In the genomic region with DNA sequence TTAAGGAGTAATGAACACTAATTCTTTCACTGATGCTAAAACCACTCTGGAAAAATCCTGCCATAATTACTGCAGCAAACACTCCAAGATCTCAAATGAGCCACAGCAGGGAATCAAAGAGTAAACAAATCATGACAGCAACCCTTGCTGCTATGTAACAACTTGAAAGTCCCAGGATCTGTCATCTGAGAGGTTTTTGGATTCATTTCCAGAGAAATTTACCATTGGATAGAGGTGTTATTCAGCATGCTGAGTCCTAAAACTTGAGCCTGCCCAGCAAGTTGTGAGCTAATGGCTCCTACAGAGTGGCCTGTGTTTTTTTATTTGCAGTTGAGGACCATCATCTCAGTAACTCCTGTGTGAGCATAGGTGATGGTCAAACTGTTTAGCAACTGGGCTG, we compare ENCODE assay signal across 18 cellular contexts. TPM values are rescaled to one million over a fixed set of nuclear protein-coding genes. Genes with fewer than 3 reads are reported as not detected.
DNase-seq lines count a peak whose midpoint lies in the region; TF ChIP-seq lines count a peak whose summit lies in the region.
"Had no signal": no experiment of that assay in that cellular context is flagged by ENCODE, and none has a peak within 500 bp of the region (broad histone marks: within the 10 kb centered on the region; RNA-seq: fewer than 3 reads in every experiment).

No MANE protein-coding gene starts in this region.

- no peak overlapping the region for H3K4me3 Mint-ChIP-seq in activated CD4-positive, alpha-beta T cell treated with anti-CD3 and anti-CD28 coated beads, Interleukin-2, amount 10 ng/mL, durations not matched to agents 24 days and 14 days
- H3K4me3 Mint-ChIP-seq: CD4-positive, alpha-beta T cell had no signal

- H3K4me3 ChIP-seq in fibroblast of villous mesenchyme (ENCODE audit: low read depth, low read length) = no peak overlapping the region
- H3K4me3 ChIP-seq: GM23248, SK-N-MC had no signal

- DNase-seq in NCI-H1417 (lab: John Stamatoyannopoulos, UW) (peak in 2 of 3 experiments; percentile 45 to 82), NCI-H1417 treated with DMSO at 0.1 percent for 48 hours (lab: John Stamatoyannopoulos, UW) (no peak), NCI-H69 (lab: John Stamatoyannopoulos, UW) (peak; percentile 31), fibroblast of villous mesenchyme (ENCODE audit: low read depth) (peak; percentile 12), 8988T (no peak), NCI-H226 (no peak)
- no peak for DNase-seq in activated naive CD4-positive, alpha-beta T cell (lab: John Stamatoyannopoulos, UW)
- no peak for DNase-seq in activated CD4-positive, alpha-beta T cell treated with anti-CD3 and anti-CD28 coated beads, Interleukin-2, amount 10 ng/mL, durations not matched to agents 24 days and 14 days
- DNase-seq: CD4-positive, alpha-beta T cell; GM23248; H7; NCI-H1105; NCI-H2029 treated with DMSO at 0.1 percent for 48 hours; NCI-H2171; NCI-H345; NCI-H526; SIG-M5 had no signal

- no peaks in the 10 kb centered on the region for H3K27me3 Mint-ChIP-seq in activated CD4-positive, alpha-beta T cell treated with anti-CD3 and anti-CD28 coated beads, Interleukin-2, amount 10 ng/mL, durations not matched to agents 24 days and 14 days

- H3K9me3 Mint-ChIP-seq in activated CD4-positive, alpha-beta T cell treated with anti-CD3 and anti-CD28 coated beads, Interleukin-2, amount 10 ng/mL, durations not matched to agents 24 days and 14 days = no peaks in the 10 kb centered on the region

- H3K27ac Mint-ChIP-seq in activated CD4-positive, alpha-beta T cell treated with anti-CD3 and anti-CD28 coated beads, Interleukin-2, amount 10 ng/mL, durations not matched to agents 24 days and 14 days = no peak overlapping the region
- H3K27ac Mint-ChIP-seq: CD4-positive, alpha-beta T cell had no signal

- H3K36me3 Mint-ChIP-seq in activated CD4-positive, alpha-beta T cell treated with anti-CD3 and anti-CD28 coated beads, Interleukin-2, amount 10 ng/mL, durations not matched to agents 24 days and 14 days (ENCODE audit: low read depth) = no peaks in the 10 kb centered on the region

- intact Hi-C loops in activated CD4-positive, alpha-beta T cell treated with anti-CD3 and anti-CD28 coated beads, Interleukin-2, amount 10 ng/mL, durations not matched to agents 24 days and 14 days (cut with micrococcal nuclease) = no loop called here

- TF ChIP-seq CTCF in fibroblast of villous mesenchyme (IDR thresholded peaks at IDR 0.05; ENCODE audit: insufficient read depth, low read depth, low read length) = no peak

- H3K4me1 Mint-ChIP-seq in activated CD4-positive, alpha-beta T cell treated with anti-CD3 and anti-CD28 coated beads, Interleukin-2, amount 10 ng/mL, durations not matched to agents 24 days and 14 days = no peaks in the 10 kb centered on the region

RNA-seq across cellular contexts. Expression of a gene that starts 59.2 kb away (rescaled TPM):
- total RNA-seq in fibroblast of villous mesenchyme = 0.97 and 3.5 TPM in 2 replicates
- not detected in 2 replicates for total RNA-seq in activated CD4-positive, alpha-beta T cell treated with anti-CD3 and anti-CD28 coated beads, Interleukin-2, amount 10 ng/mL, durations not matched to agents 24 days and 14 days

Comparison
In these comparisons a context has a peak if more than half of its experiments do, and no peak if none do; other contexts are left out.
1. DNase-seq: peak in NCI-H1417 (2 of 3), NCI-H69 (single experiment) and fibroblast of villous mesenchyme (single experiment); none in NCI-H1417 treated with DMSO at 0.1 percent for 48 hours (single experiment), 8988T (single experiment), NCI-H226 (single experiment), activated naive CD4-positive, alpha-beta T cell (0 of 4) and activated CD4-positive, alpha-beta T cell treated with anti-CD3 and anti-CD28 coated beads, Interleukin-2, amount 10 ng/mL, durations not matched to agents 24 days and 14 days (single experiment).